7 cellular contexts compared by ENCODE assay signal in genomic region chr16:14973785-14974322, GRCh38. TPM values are rescaled to one million over a fixed set of nuclear protein-coding genes. Genes with fewer than 3 reads are reported as not detected.
DNase-seq lines count a peak whose midpoint lies in the region; ATAC-seq, FAIRE-seq and TF ChIP-seq lines count a peak whose summit lies in the region.
"Not testable (repeated sequence)": the region's sequence is repeated elsewhere in the genome, so short reads cannot be mapped to it uniquely, and the experiment has no call there.

No MANE protein-coding gene starts in this region.

- H3K4me1 ChIP-seq in gastroesophageal sphincter, result peaks cover 0 to 32% (median 0%) of the 10 kb centered on the region in 3 donors
- peaks cover 18% of the 10 kb centered on the region for H3K4me1 ChIP-seq in mononuclear cell (ENCODE audit: insufficient read depth, low read length)

- H3K27ac Mint-ChIP-seq in activated CD8-positive, alpha-beta T cell treated with anti-CD3 and anti-CD28 coated beads for 36 hours, result not testable (repeated sequence)

- 63 to 76% methylated on average over 9 to 14 of the region's 14 CpGs for WGBS in gastroesophageal sphincter (ENCODE audit: low coverage in 1 of 2), 2 donors

- not testable (repeated sequence) for H3K4me1 Mint-ChIP-seq in activated CD8-positive, alpha-beta T cell treated with anti-CD3 and anti-CD28 coated beads for 36 hours (ENCODE audit: low read depth)

- TF ChIP-seq POLR2A in GM12891 (IDR thresholded peaks at IDR 0.05; ENCODE audit: low read depth, low read length); gastroesophageal sphincter (IDR thresholded peaks at IDR 0.05): not testable (repeated sequence)

- DNase-seq in GM12891 (ENCODE audit: insufficient read length, low spot score); activated CD8-positive, alpha-beta T cell treated with anti-CD3 and anti-CD28 coated beads for 36 hours; retinal pigment epithelial cell (ENCODE audit: low read depth): not testable (repeated sequence)
- DNase-seq in NCI-H82 (lab: John Stamatoyannopoulos, UW) (peak; percentile 17), bronchial epithelial cell (ENCODE audit: low read depth) (peak; percentile 22)

- peak overlapping the region; percentile 62 for H3K4me3 Mint-ChIP-seq in activated CD8-positive, alpha-beta T cell treated with anti-CD3 and anti-CD28 coated beads for 36 hours

- CTCF ChIA-PET in activated CD8-positive, alpha-beta T cell treated with anti-CD3 and anti-CD28 coated beads for 36 hours (lab: Charles Lee), result not testable (repeated sequence)

- not testable (repeated sequence) for H3K9me3 Mint-ChIP-seq in activated CD8-positive, alpha-beta T cell treated with anti-CD3 and anti-CD28 coated beads for 36 hours

- not testable (repeated sequence) for H3K27me3 Mint-ChIP-seq in activated CD8-positive, alpha-beta T cell treated with anti-CD3 and anti-CD28 coated beads for 36 hours

- TF ChIP-seq CTCF in activated CD8-positive, alpha-beta T cell treated with anti-CD3 and anti-CD28 coated beads for 36 hours (IDR thresholded peaks at IDR 0.05); bronchial epithelial cell (IDR thresholded peaks at IDR 0.05; ENCODE audit: insufficient read depth, low read length, severe bottlenecking); gastroesophageal sphincter (IDR thresholded peaks at IDR 0.05); retinal pigment epithelial cell (conservative IDR thresholded peaks at IDR 0.05; ENCODE audit: low read depth, low read length): not testable (repeated sequence)

- POLR2A ChIA-PET in activated CD8-positive, alpha-beta T cell treated with anti-CD3 and anti-CD28 coated beads for 36 hours (lab: Charles Lee), result not testable (repeated sequence)

- FAIRE-seq in GM12891 (lab: Jason Lieb, UNC), result peak; percentile 33
- FAIRE-seq in bronchial epithelial cell (lab: Jason Lieb, UNC), result not testable (repeated sequence)

- H3K27ac ChIP-seq in gastroesophageal sphincter, result peak overlapping the region in 2 of 4 donors; percentile 94 to 96

- not testable (repeated sequence) for ATAC-seq in activated CD8-positive, alpha-beta T cell treated with anti-CD3 and anti-CD28 coated beads for 36 hours; gastroesophageal sphincter

- intact Hi-C loops in activated CD8-positive, alpha-beta T cell treated with anti-CD3 and anti-CD28 coated beads for 36 hours (cut with micrococcal nuclease), result not testable (repeated sequence)

- H3K27me3 ChIP-seq in bronchial epithelial cell (ENCODE audit: control insufficient read depth, insufficient read depth, low read length); gastroesophageal sphincter; mononuclear cell (ENCODE audit: insufficient read depth, low read length): not testable (repeated sequence)

- H3K9me3 ChIP-seq in gastroesophageal sphincter; mononuclear cell (ENCODE audit: low read depth, low read length): not testable (repeated sequence)

- H3K36me3 Mint-ChIP-seq in activated CD8-positive, alpha-beta T cell treated with anti-CD3 and anti-CD28 coated beads for 36 hours (ENCODE audit: low read depth), result not testable (repeated sequence)

- H3K36me3 ChIP-seq in bronchial epithelial cell (ENCODE audit: control insufficient read depth, insufficient read depth, low read length); gastroesophageal sphincter: not testable (repeated sequence)

- TF ChIP-seq EP300 in gastroesophageal sphincter (IDR thresholded peaks at IDR 0.05), result not testable (repeated sequence)

- H3K4me3 ChIP-seq in bronchial epithelial cell (ENCODE audit: low read depth, low read length) (peak overlapping the region; percentile 98), gastroesophageal sphincter (peak overlapping the region; percentile 72), mononuclear cell (ENCODE audit: low read length) (peak overlapping the region; percentile 62), retinal pigment epithelial cell (ENCODE audit: low read length) (peak overlapping the region; percentile 72)

RNA-seq across cellular contexts. Expression of gene PDXDC1, which starts 1.0 kb away (rescaled TPM):
- polyA plus RNA-seq in GM12891 (2012; ENCODE audit: low read depth, missing spikeins), result 49.1 TPM
- 10 to 100 TPM; 44.6 to 45.0 TPM for total RNA-seq in activated CD8-positive, alpha-beta T cell treated with anti-CD3 and anti-CD28 coated beads for 36 hours
- total RNA-seq in bronchial epithelial cell (71.9 and 75.1 TPM in 2 replicates), gastroesophageal sphincter (10 to 100 TPM; 70.0 to 92.2 (median 87.6) TPM), mononuclear cell (101 TPM)

RNA-seq across cellular contexts. Expression of gene NPIPA1, which starts 36.6 kb away (rescaled TPM):
- polyA plus RNA-seq in GM12891 (2012; ENCODE audit: low read depth, missing spikeins), result 47.0 TPM
- 10 to 100 TPM; 76.9 to 77.3 TPM for total RNA-seq in activated CD8-positive, alpha-beta T cell treated with anti-CD3 and anti-CD28 coated beads for 36 hours
- total RNA-seq in bronchial epithelial cell (43.7 and 65.7 TPM in 2 replicates), gastroesophageal sphincter (100 to 1,000 TPM in 2 of 4 donors, 10 to 100 TPM in 2; 54.0 to 103 (median 93.4) TPM), mononuclear cell (17.9 TPM)
